ENCODE assay signal across 23 cellular contexts in the genomic region with DNA sequence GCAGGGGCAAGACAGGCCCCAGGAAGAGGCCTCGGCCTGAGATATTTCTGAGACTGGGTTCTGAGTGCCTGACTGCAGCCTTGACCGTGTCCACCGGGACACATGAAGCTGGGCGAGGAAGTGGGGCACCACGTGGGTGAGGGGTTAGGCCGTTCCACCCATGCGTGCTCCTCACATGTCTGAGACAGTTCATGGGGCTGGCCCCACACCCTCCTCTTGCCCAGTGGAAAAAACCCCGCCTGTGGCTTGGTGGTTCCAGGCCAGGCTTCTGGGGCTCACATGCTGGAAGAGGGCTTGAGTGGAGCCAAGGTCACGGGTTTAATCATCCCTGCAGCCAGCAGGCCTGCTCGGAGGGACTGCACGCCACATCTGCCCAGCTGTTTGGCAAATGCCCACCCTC. TPM values are rescaled to one million over a fixed set of nuclear protein-coding genes. Genes with fewer than 3 reads are reported as not detected.
DNase-seq lines count a peak whose midpoint lies in the region; ATAC-seq, FAIRE-seq and TF ChIP-seq lines count a peak whose summit lies in the region.
"Had no signal": no experiment of that assay in that cellular context is flagged by ENCODE, and none has a peak within 500 bp of the region (broad histone marks: within the 10 kb centered on the region; RNA-seq: fewer than 3 reads in every experiment).

No MANE protein-coding gene starts in this region.

- no peak overlapping the region for H3K27ac ChIP-seq in GM12878 (ENCODE audit: control insufficient read depth, insufficient read depth)
- no peak overlapping the region for H3K27ac ChIP-seq in kidney (ENCODE audit: low read depth in 2 of 2, low read length in 2 of 2)
- peak overlapping the region in 3 of 4 donors; percentile 36 to 43 (median 39) for H3K27ac ChIP-seq in gastrocnemius medialis
- no peak overlapping the region for H3K27ac ChIP-seq in aorta (ENCODE audit: low read depth in 1 of 2, low read length in 2 of 2)
- H3K27ac ChIP-seq: GM23248, KMS-11, SJSA1 had no signal

- TF ChIP-seq CTCF in GM12878 (IDR thresholded peaks at IDR 0.05 in 2 of 3, conservative IDR thresholded peaks at IDR 0.05 in 1 of 3; ENCODE audit: control insufficient read depth in 2 of 3, extremely low read depth in 1 of 3, insufficient read depth in 1 of 3, low read depth in 3 of 3, low read length in 3 of 3) (no peak), kidney (IDR thresholded peaks at IDR 0.05; ENCODE audit: borderline replicate concordance, extremely low read depth, insufficient read depth) (no peak), gastrocnemius medialis (IDR thresholded peaks at IDR 0.05 in 4 of 5, conservative IDR thresholded peaks at IDR 0.05 in 1 of 5) (no peak)

- no peak for FAIRE-seq in GM12878 (lab: Jason Lieb, UNC)
- FAIRE-seq in kidney (lab: Jason Lieb, UNC): no peak
- FAIRE-seq: GM12891 had no signal

- H3K9me3 ChIP-seq in GM12878 (replicated peaks; ENCODE audit: control insufficient read depth, insufficient read depth, low read length): no peaks in the 10 kb centered on the region
- H3K9me3 ChIP-seq in kidney (ENCODE audit: control insufficient read depth in 1 of 2, low read length in 2 of 2): no peaks in the 10 kb centered on the region
- H3K9me3 ChIP-seq in gastrocnemius medialis: no peaks in the 10 kb centered on the region
- H3K9me3 ChIP-seq in aorta (ENCODE audit: control insufficient read depth, low read length): no peaks in the 10 kb centered on the region
- H3K9me3 ChIP-seq: HAP-1, SJSA1 had no signal

- H4K20me1 ChIP-seq in GM12878 (ENCODE audit: control insufficient read depth, insufficient read depth): no peaks in the 10 kb centered on the region

- H3K4me1 ChIP-seq in GM12878 (ENCODE audit: control insufficient read depth, insufficient read depth, low read length) (no peaks in the 10 kb centered on the region), kidney (ENCODE audit: control insufficient read depth in 1 of 2, insufficient read depth in 1 of 2, low read depth in 1 of 2, low read length in 2 of 2) (no peaks in the 10 kb centered on the region), gastrocnemius medialis (no peaks in the 10 kb centered on the region), aorta (ENCODE audit: control insufficient read depth in 1 of 2, insufficient read depth in 2 of 2, low read length in 2 of 2) (no peaks in the 10 kb centered on the region)
- H3K4me1 ChIP-seq: HAP-1 had no signal

- in situ Hi-C loops in GM12878 (cut with MboI): no loop called here
- in situ Hi-C loops in gastrocnemius medialis (cut with MboI; ENCODE audit: low sequenced_read_pairs in 4 of 4): no loop called here

- H3K79me2 ChIP-seq in GM12878 (ENCODE audit: control insufficient read depth, insufficient read depth, low read length): no peaks in the 10 kb centered on the region

- TF ChIP-seq EP300 in GM12878 (IDR thresholded peaks at IDR 0.05; ENCODE audit: borderline replicate concordance in 1 of 2, control insufficient read depth in 1 of 2, low read depth in 2 of 2, low read length in 2 of 2): no peak

- H3K9ac ChIP-seq in GM12878 (ENCODE audit: control insufficient read depth, insufficient read depth, low read length): no peak overlapping the region
- H3K9ac ChIP-seq in kidney (ENCODE audit: low read length in 2 of 2): no peak overlapping the region
- H3K9ac ChIP-seq: GM23248, KMS-11 had no signal

- no peak for TF ChIP-seq POLR2A in GM12878 (IDR thresholded peaks at IDR 0.05; ENCODE audit: low read depth, low read length)
- no peak for TF ChIP-seq POLR2A in gastrocnemius medialis (IDR thresholded peaks at IDR 0.05)

- POLR2A ChIA-PET in GM12878 (lab: Charles Lee): interaction anchor here (0.6 kb wide), 1 partner anchor 624 kb away, joined by 10 read pairs; no protein-coding TSS in a partner anchor

- no peak overlapping the region for H3K4me2 ChIP-seq in GM12878 (ENCODE audit: control insufficient read depth, insufficient read depth)
- H3K4me2 ChIP-seq: KMS-11 had no signal

- no peaks in the 10 kb centered on the region; a peak in 2 of 4 replicates for H3K27me3 ChIP-seq in GM12878 (replicated peaks in 1 of 2; ENCODE audit: control insufficient read depth in 2 of 2, insufficient read depth in 2 of 2, low read length in 1 of 2)
- peaks cover 8 to 33% (median 21%) of the 10 kb centered on the region in 3 donors for H3K27me3 ChIP-seq in gastrocnemius medialis
- H3K27me3 ChIP-seq in aorta (ENCODE audit: control insufficient read depth in 1 of 2, insufficient read depth in 2 of 2, low read length in 1 of 2): no peaks in the 10 kb centered on the region
- H3K27me3 ChIP-seq: SJSA1 had no signal

- H3K4me3 ChIP-seq in GM12878: no peak overlapping the region
- H3K4me3 ChIP-seq in kidney (ENCODE audit: low read length in 2 of 2): no peak overlapping the region
- H3K4me3 ChIP-seq in gastrocnemius medialis: no peak overlapping the region
- no peak overlapping the region for H3K4me3 ChIP-seq in aorta (ENCODE audit: low read length in 2 of 2)
- H3K4me3 ChIP-seq: GM23248, HAP-1, SJSA1 had no signal

- WGBS in GM12878 (ENCODE audit: insufficient coverage, insufficient replicate concordance, low lambda C conversion rate, missing lambda C conversion rate): 16% methylated on average over 11 of the region's 11 CpGs
- WGBS in aorta, 2 donors: 93 to 95% methylated on average over 11 of the region's 11 CpGs

- DNase-seq in GM12878 (ENCODE audit: low read depth, low spot score): no peak
- peak; percentile 49 for DNase-seq in kidney
- DNase-seq in gastrocnemius medialis: no peak
- DNase-seq in aorta: no peak
- no peak for DNase-seq in NCI-H526 (lab: John Stamatoyannopoulos, UW)
- DNase-seq in RPMI8226: no peak
- DNase-seq: CD4-positive, CD25-positive, alpha-beta regulatory T cell; DMS79; GM23248; IMR-90; MV-4-11; NCI-H1105 treated with DMSO at 0.1 percent for 48 hours; NCI-H2029 treated with DMSO at 0.1 percent for 48 hours; NCI-H226; NCI-H524; NCI-H82 had no signal

- no peak for TF ChIP-seq RAD21 in GM12878 (IDR thresholded peaks at IDR 0.05; ENCODE audit: insufficient read depth, low read depth, low read length)

- CTCF ChIA-PET in GM12878 (lab: Yijun Ruan, JAX): interaction anchor here (0.6 kb wide), 1 partner anchor 494 kb away, joined by 3 read pairs; no protein-coding TSS in a partner anchor

- RAD21 ChIA-PET in GM12878 (lab: Charles Lee; ENCODE audit: unreplicated experiment): no interaction called here

- SMC1A ChIA-PET in GM12878 (lab: Charles Lee; ENCODE audit: uncharacterized antibody, unreplicated experiment): no interaction called here

- no TSS peak for BruUV-seq in GM12878 (replicated peaks; lab: Mats Ljungman, UMichigan)

- no peaks in the 10 kb centered on the region for H3K36me3 ChIP-seq in GM12878 (ENCODE audit: control insufficient read depth in 2 of 2, insufficient read depth in 2 of 2, low read length in 1 of 2)
- H3K36me3 ChIP-seq in kidney (ENCODE audit: control insufficient read depth in 1 of 2, insufficient read depth in 2 of 2, low read length in 2 of 2): no peaks in the 10 kb centered on the region
- H3K36me3 ChIP-seq in gastrocnemius medialis: no peaks in the 10 kb centered on the region
- H3K36me3 ChIP-seq in aorta (ENCODE audit: control insufficient read depth in 1 of 2, insufficient read depth in 2 of 2, low read length in 1 of 2): no peaks in the 10 kb centered on the region
- H3K36me3 ChIP-seq: HAP-1, SJSA1 had no signal

- no peak overlapping the region for H2AFZ ChIP-seq in GM12878 (ENCODE audit: control insufficient read depth, low read depth, low read length)
- H2AFZ ChIP-seq: GM23248 had no signal

- peak; percentile 55 for ATAC-seq in GM12878
- ATAC-seq in gastrocnemius medialis: peak in 1 of 2 donors; percentile 21
- ATAC-seq in aorta (ENCODE audit: low FRiP score): peak; percentile 19
- ATAC-seq in esophagus mucosa: no peak
- ATAC-seq: Panc1 had no signal

- intact Hi-C loops in GM12878 (cut with micrococcal nuclease; ENCODE audit: unreplicated experiment) (no loop called here), kidney (cut with DNase I) (no loop called here), gastrocnemius medialis (cut with DNase I; ENCODE audit: low total_unique reads) (no loop called here), aorta (cut with DNase I) (no loop called here)

TF ChIP-seq in GM12878, 131 proteins besides CTCF, POLR2A, EP300 and RAD21 (continues in another document):
- TF ChIP-seq RUNX3 (IDR thresholded peaks at IDR 0.05; ENCODE audit: low read length): 0 out of 2 replicates have a peak, but pooled peaks have one; percentile 14
- TF ChIP-seq BHLHE40 (IDR thresholded peaks at IDR 0.05; ENCODE audit: borderline replicate concordance in 1 of 2, low read depth in 2 of 2, low read length in 1 of 2): peak in 1 of 2 experiments; percentile 61; a peak in 1 of 4 replicates

RNA-seq across cellular contexts. Expression of a gene that starts 11.4 kb away (rescaled TPM):
- total RNA-seq in GM12878 (2013; cell fraction: nucleolus; rRNA removed): not detected in 2 replicates
- total RNA-seq in GM12878 (2014; rRNA removed) (not detected in 2 replicates), GM12878 (2014; rRNA removed; fragmentation: Illumina TruSeq; extraction: Trizol) (not detected in 2 replicates), GM12878 (2021) (not detected in 2 replicates), kidney (8.6 TPM), gastrocnemius medialis (1 to 10 TPM; 1.9 to 8.5 (median 7.7) TPM), aorta (10 to 100 TPM in 1 of 2 donors, 1 to 10 TPM in 1; 7.8 to 14.8 TPM), esophagus mucosa (1.6 TPM)
- polyA plus RNA-seq in GM12878 (2011; ENCODE audit: low read depth): not detected
- polyA plus RNA-seq in GM12878 (2011; rRNA removed) (0.04 TPM in 1 of 2 replicates, not detected in the other), GM12878 (2014; fragmentation: Illumina TruSeq; extraction: Trizol) (not detected in 2 replicates), GM12878 (2014; fragmentation: Nextera tagmentation; extraction: Ambion mirVana) (not detected), GM12878 (2014; rRNA removed) (not detected in 2 replicates), GM12878 (2016; fragmentation: Nextera tagmentation; extraction: Ambion mirVana) (not detected), kidney (ENCODE audit: insufficient read depth, low read depth, low replicate concordance) (0.99 TPM), aorta (1 to 10 TPM in 1 of 2 donors, under 1 TPM in 1; 0.25 to 1.4 TPM)
- under 0.01 and 0.02 TPM in 2 replicates for polyA plus RNA-seq in GM12878 (2011; cell fraction: cytosol; rRNA removed)
- polyA plus RNA-seq in GM12878 (2011; cell fraction: nucleus; rRNA removed): 0.18 and 0.20 TPM in 2 replicates
- polyA plus RNA-seq in GM12878 (2012): 0.01 TPM in 1 of 2 replicates, not detected in the other
- not detected in 2 replicates for polyA minus RNA-seq in GM12878 (2011; rRNA and poly(A)+ RNA removed)
- not detected in 2 replicates for polyA minus RNA-seq in GM12878 (2011; cell fraction: cytosol; rRNA and poly(A)+ RNA removed)
- polyA minus RNA-seq in GM12878 (2011; cell fraction: nucleus; rRNA and poly(A)+ RNA removed): under 0.01 TPM in 1 of 2 replicates, not detected in the other
- total RNA-seq: CD4-positive, CD25-positive, alpha-beta regulatory T cell; GM23248; IMR-90 had no signal
- polyA plus RNA-seq: BJ; CD4-positive, CD25-positive, alpha-beta regulatory T cell; GM23248 had no signal

Comparison
In these comparisons a context has a peak if more than half of its experiments do, and no peak if none do; other contexts are left out.
1. H3K27ac ChIP-seq: peak in gastrocnemius medialis (3 of 4); none in GM12878 (single experiment), kidney (0 of 2) and aorta (0 of 2).